ENCODE assay signal across 10 cellular contexts in genomic region chr2:150526827-150527226, GRCh38. TPM values are rescaled to one million over a fixed set of nuclear protein-coding genes. Genes with fewer than 3 reads are reported as not detected.
DNase-seq lines count a peak whose midpoint lies in the region; ATAC-seq and TF ChIP-seq lines count a peak whose summit lies in the region.
"Had no signal": no experiment of that assay in that cellular context is flagged by ENCODE, and none has a peak within 500 bp of the region (broad histone marks: within the 10 kb centered on the region; RNA-seq: fewer than 3 reads in every experiment).

No MANE protein-coding gene starts in this region.

- TF ChIP-seq CTCF in foreskin keratinocyte (conservative IDR thresholded peaks at IDR 0.05) = no peak
- TF ChIP-seq CTCF in GM20000 (IDR thresholded peaks at IDR 0.05; ENCODE audit: extremely low read depth, missing control alignments) = no peak

- ATAC-seq in foreskin keratinocyte = peak; percentile 87

- POLR2A ChIA-PET in activated CD4-positive, alpha-beta memory T cell treated with anti-CD3 and anti-CD28 coated beads for 36 hours (lab: Charles Lee) = no interaction called here

- H3K36me3 Mint-ChIP-seq in activated CD4-positive, alpha-beta memory T cell treated with anti-CD3 and anti-CD28 coated beads for 36 hours = no peaks in the 10 kb centered on the region
- H3K36me3 Mint-ChIP-seq: activated naive CD8-positive, alpha-beta T cell treated with anti-CD3 and anti-CD28 coated beads for 36 hours had no signal

- intact Hi-C loops in activated CD4-positive, alpha-beta memory T cell treated with anti-CD3 and anti-CD28 coated beads for 36 hours (cut with micrococcal nuclease) = no loop called here

- DNase-seq in ELR (ENCODE audit: low read depth) = peak; percentile 99
- DNase-seq in SK-MEL-5 (ENCODE audit: low read depth, low spot score) = peak; percentile 48
- peak; percentile 96 to 98 for DNase-seq in foreskin keratinocyte
- peak; percentile 31 for DNase-seq in putamen (ENCODE audit: low spot score)
- no peak for DNase-seq in activated effector memory CD4-positive, alpha-beta T cell treated with anti-CD3 and anti-CD28 coated beads, Interleukin-2, amount 50 U/mL, for 16 hours
- DNase-seq in activated CD4-positive, alpha-beta memory T cell treated with anti-CD3 and anti-CD28 coated beads for 36 hours = no peak
- DNase-seq in GM20000 (ENCODE audit: low spot score) = no peak
- DNase-seq in SKM-1 (lab: John Stamatoyannopoulos, UW; ENCODE audit: unreplicated experiment) = no peak
- DNase-seq: activated naive CD8-positive, alpha-beta T cell treated with anti-CD3 and anti-CD28 coated beads for 36 hours; NCI-H69 had no signal

- no peak overlapping the region for H3K27ac Mint-ChIP-seq in activated CD4-positive, alpha-beta memory T cell treated with anti-CD3 and anti-CD28 coated beads for 36 hours
- H3K27ac Mint-ChIP-seq: activated naive CD8-positive, alpha-beta T cell treated with anti-CD3 and anti-CD28 coated beads for 36 hours had no signal

- CTCF ChIA-PET in activated CD4-positive, alpha-beta memory T cell treated with anti-CD3 and anti-CD28 coated beads for 36 hours (lab: Charles Lee) = no interaction called here

- H3K4me1 ChIP-seq in foreskin keratinocyte = peaks cover 53% of the 10 kb centered on the region

- no peaks in the 10 kb centered on the region for H3K4me1 Mint-ChIP-seq in activated CD4-positive, alpha-beta memory T cell treated with anti-CD3 and anti-CD28 coated beads for 36 hours (ENCODE audit: low read depth)
- H3K4me1 Mint-ChIP-seq: activated naive CD8-positive, alpha-beta T cell treated with anti-CD3 and anti-CD28 coated beads for 36 hours had no signal

- H3K27me3 ChIP-seq in foreskin keratinocyte = no peaks in the 10 kb centered on the region

- H3K9me3 Mint-ChIP-seq in activated CD4-positive, alpha-beta memory T cell treated with anti-CD3 and anti-CD28 coated beads for 36 hours = no peaks in the 10 kb centered on the region
- H3K9me3 Mint-ChIP-seq: activated naive CD8-positive, alpha-beta T cell treated with anti-CD3 and anti-CD28 coated beads for 36 hours had no signal

- no peaks in the 10 kb centered on the region for H3K27me3 Mint-ChIP-seq in activated CD4-positive, alpha-beta memory T cell treated with anti-CD3 and anti-CD28 coated beads for 36 hours

- H3K27ac ChIP-seq in foreskin keratinocyte = peak overlapping the region; percentile 90

- no peak overlapping the region for H3K4me3 Mint-ChIP-seq in activated CD4-positive, alpha-beta memory T cell treated with anti-CD3 and anti-CD28 coated beads for 36 hours
- H3K4me3 Mint-ChIP-seq: activated naive CD8-positive, alpha-beta T cell treated with anti-CD3 and anti-CD28 coated beads for 36 hours had no signal

- in situ Hi-C loops in SK-MEL-5 (cut with HindIII; ENCODE audit: low pct_unique_long_range_greater_than_20kb, low sequenced_read_pairs) = no loop called here

RNA-seq across cellular contexts. Expression of gene RND3, which starts 39.4 kb away (rescaled TPM):
- 13.2 and 13.3 TPM in 2 replicates for total RNA-seq in SK-MEL-5 (2014; rRNA removed; shearing (Covaris generic))
- 9.7 and 17.6 TPM in 2 replicates for polyA plus RNA-seq in SK-MEL-5 (2015; cell fraction: cytosol; rRNA removed)
- polyA plus RNA-seq in SK-MEL-5 (2015; cell fraction: nucleus; rRNA removed) = 25.0 and 25.3 TPM in 2 replicates
- 60.8 and 61.3 TPM in 2 replicates for total RNA-seq in foreskin keratinocyte
- polyA plus RNA-seq in foreskin keratinocyte = 23.7 and 29.0 TPM in 2 replicates
- not detected for total RNA-seq in activated CD4-positive, alpha-beta memory T cell treated with anti-CD3 and anti-CD28 coated beads for 36 hours
- total RNA-seq: activated naive CD8-positive, alpha-beta T cell treated with anti-CD3 and anti-CD28 coated beads for 36 hours had no signal

Comparison
In these comparisons a context has a peak if more than half of its experiments do, and no peak if none do; other contexts are left out.
1. DNase-seq: peak in ELR (single experiment), SK-MEL-5 (single experiment), foreskin keratinocyte (2 of 2) and putamen (single experiment); none in activated effector memory CD4-positive, alpha-beta T cell treated with anti-CD3 and anti-CD28 coated beads, Interleukin-2, amount 50 U/mL, for 16 hours (single experiment), activated CD4-positive, alpha-beta memory T cell treated with anti-CD3 and anti-CD28 coated beads for 36 hours (single experiment), GM20000 (single experiment) and SKM-1 (single experiment).
2. RNA of gene RND3, which starts 39.4 kb away (total RNA-seq): 60.8 to 61.3 TPM in foreskin keratinocyte and 13.2 to 13.3 TPM in SK-MEL-5; not detected in activated CD4-positive, alpha-beta memory T cell treated with anti-CD3 and anti-CD28 coated beads for 36 hours; every median in the first group is over 10 times any median in the second.